8 cellular contexts compared by ENCODE assay signal in genomic region chr6:157443066-157443800, GRCh38.
A peak's percentile ranks its signal among the peaks of the same experiment; 100 is the strongest.
DNase-seq lines count a peak whose midpoint lies in the region; ATAC-seq and TF ChIP-seq lines count a peak whose summit lies in the region.

No MANE protein-coding gene starts in this region.

- H3K36me3 ChIP-seq in brain microvascular endothelial cell (replicated peaks) = no peaks in the 10 kb centered on the region

- in situ Hi-C loops in brain microvascular endothelial cell (cut with HindIII; ENCODE audit: low pct_ligation_motif_present, low sequenced_read_pairs) = no loop called here

- H3K27ac ChIP-seq in brain microvascular endothelial cell = no peak overlapping the region

- H3K27me3 ChIP-seq in brain microvascular endothelial cell (replicated peaks) = no peaks in the 10 kb centered on the region

- ATAC-seq in GM19468 (IDR thresholded peaks at IDR 0.05; ENCODE audit: extremely low read depth, unreplicated experiment) (peak; percentile 68), HG03354 (IDR thresholded peaks at IDR 0.05; ENCODE audit: poor library complexity, severe bottlenecking, unreplicated experiment) (peak; percentile 90)

- no peak overlapping the region for H3K4me3 ChIP-seq in brain microvascular endothelial cell (ENCODE audit: low read depth, low read length)

- DNase-seq in EH (ENCODE audit: low read depth) (peak; percentile 84), brain microvascular endothelial cell (peak; percentile 79), SIG-M5 (lab: John Stamatoyannopoulos, UW) (no peak), kidney glomerular epithelial cell (lab: John Stamatoyannopoulos, UW) (no peak), iPS-NIHi11 (ENCODE audit: low spot score) (no peak)
- DNase-seq in activated CD4-positive, CD25-positive, alpha-beta regulatory T cell treated with anti-CD3 and anti-CD28 coated beads, Interleukin-2, amount 50 U/mL, for 72 hours = no peak

- no peak for TF ChIP-seq CTCF in brain microvascular endothelial cell (IDR thresholded peaks at IDR 0.05; ENCODE audit: low read depth, low read length, missing control alignments)

Comparison
In these comparisons a context has a peak if more than half of its experiments do, and no peak if none do; other contexts are left out.
1. DNase-seq: peak in EH (single experiment) and brain microvascular endothelial cell (single experiment); none in SIG-M5 (single experiment), kidney glomerular epithelial cell (single experiment), activated CD4-positive, CD25-positive, alpha-beta regulatory T cell treated with anti-CD3 and anti-CD28 coated beads, Interleukin-2, amount 50 U/mL, for 72 hours (single experiment) and iPS-NIHi11 (single experiment).